1 cellular context compared by ENCODE assay signal in the genomic region with DNA sequence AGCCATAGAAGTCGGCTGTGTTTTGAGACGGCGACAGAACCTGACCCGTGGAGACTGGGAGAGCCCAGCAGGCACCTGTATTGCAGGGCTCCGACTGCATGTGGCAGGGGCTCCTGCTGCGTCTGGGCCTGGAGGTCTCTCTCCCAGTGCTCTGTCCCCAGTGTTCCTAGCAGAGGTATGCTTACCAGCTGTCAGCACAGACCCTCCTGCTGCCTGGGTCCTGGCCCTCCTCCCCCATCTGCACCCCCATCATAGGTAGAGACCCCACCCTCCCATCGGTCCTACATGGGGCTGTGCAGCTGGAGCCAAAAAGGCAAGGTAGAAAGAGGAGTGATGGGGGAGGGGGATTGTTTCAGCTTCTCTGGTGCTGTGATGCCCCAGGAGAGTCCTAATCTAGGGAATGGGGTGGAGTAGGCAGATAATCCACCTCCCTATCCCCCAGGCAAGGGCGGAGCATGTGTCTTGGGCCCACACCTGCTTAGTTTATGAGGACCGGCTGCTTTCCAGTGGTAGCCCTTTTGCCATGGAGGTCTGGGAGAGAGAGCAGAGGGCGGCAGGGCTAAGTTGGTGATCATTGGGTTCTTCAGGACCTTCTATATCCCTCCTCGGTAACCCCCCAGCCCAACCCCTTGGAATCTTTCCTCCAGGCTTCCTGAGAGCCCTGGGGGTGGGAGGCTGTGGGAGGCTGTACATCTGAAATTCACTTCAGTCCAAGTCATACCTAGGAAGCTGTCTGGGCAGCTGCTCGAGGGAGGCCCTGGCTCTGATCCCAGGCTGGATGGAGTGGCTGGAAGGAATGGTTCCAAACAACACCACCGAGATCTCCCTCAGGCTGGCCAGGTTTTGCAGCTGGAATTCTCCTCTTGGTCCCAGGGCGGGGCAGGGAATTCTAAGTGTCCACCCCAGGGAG.
TF ChIP-seq lines count a peak whose summit lies in the region.

No MANE protein-coding gene starts in this region.

TF ChIP-seq in K562, 482 proteins besides CTCF, POLR2A, EP300 and RAD21 (continued from another document and continues in another):
- TF ChIP-seq, protein P1, sequence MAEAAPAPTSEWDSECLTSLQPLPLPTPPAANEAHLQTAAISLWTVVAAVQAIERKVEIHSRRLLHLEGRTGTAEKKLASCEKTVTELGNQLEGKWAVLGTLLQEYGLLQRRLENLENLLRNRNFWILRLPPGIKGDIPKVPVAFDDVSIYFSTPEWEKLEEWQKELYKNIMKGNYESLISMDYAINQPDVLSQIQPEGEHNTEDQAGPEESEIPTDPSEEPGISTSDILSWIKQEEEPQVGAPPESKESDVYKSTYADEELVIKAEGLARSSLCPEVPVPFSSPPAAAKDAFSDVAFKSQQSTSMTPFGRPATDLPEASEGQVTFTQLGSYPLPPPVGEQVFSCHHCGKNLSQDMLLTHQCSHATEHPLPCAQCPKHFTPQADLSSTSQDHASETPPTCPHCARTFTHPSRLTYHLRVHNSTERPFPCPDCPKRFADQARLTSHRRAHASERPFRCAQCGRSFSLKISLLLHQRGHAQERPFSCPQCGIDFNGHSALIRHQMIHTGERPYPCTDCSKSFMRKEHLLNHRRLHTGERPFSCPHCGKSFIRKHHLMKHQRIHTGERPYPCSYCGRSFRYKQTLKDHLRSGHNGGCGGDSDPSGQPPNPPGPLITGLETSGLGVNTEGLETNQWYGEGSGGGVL (CRISPR knock-in tag; IDR thresholded peaks at IDR 0.05): no peak
- TF ChIP-seq ZNF133 (CRISPR knock-in tag; IDR thresholded peaks at IDR 0.05) (peak; percentile 50; the same call in 1 of the 2 replicates), SREBF1 (IDR thresholded peaks at IDR 0.05; ENCODE audit: borderline replicate concordance, low read depth, low read length) (no peak), WHSC1 (IDR thresholded peaks at IDR 0.05; ENCODE audit: low read length) (no peak), PHF21A (IDR thresholded peaks at IDR 0.05; ENCODE audit: borderline replicate concordance, low read depth) (no peak), ILF3 (IDR thresholded peaks at IDR 0.05; ENCODE audit: borderline replicate concordance) (no peak), BDP1 (IDR thresholded peaks at IDR 0.05; ENCODE audit: insufficient read depth, insufficient read length) (no peak), KLF13 (tag; IDR thresholded peaks at IDR 0.05; ENCODE audit: borderline replicate concordance, low read depth) (no peak), SMAD4 (CRISPR knock-in tag; conservative IDR thresholded peaks at IDR 0.05) (no peak), RBM25 (IDR thresholded peaks at IDR 0.05; ENCODE audit: low read depth, low read length, severe bottlenecking) (no peak), CBX2 (IDR thresholded peaks at IDR 0.05; ENCODE audit: insufficient read depth, low read length, poor library complexity, severe bottlenecking) (no peak), SP2 (IDR thresholded peaks at IDR 0.05; ENCODE audit: extremely low read depth, low read depth, low read length, poor library complexity, severe bottlenecking) (no peak), ZSCAN32 (CRISPR knock-in tag; IDR thresholded peaks at IDR 0.05) (peak; percentile 38; the same call in 1 of the 2 replicates), MEF2D (tag; conservative IDR thresholded peaks at IDR 0.05; ENCODE audit: low read depth) (no peak), STAG1 (CRISPR knock-in tag; IDR thresholded peaks at IDR 0.05; ENCODE audit: borderline replicate concordance) (no peak), TAF9B (IDR thresholded peaks at IDR 0.05; ENCODE audit: partially characterized antibody) (no peak), ZNF232 (CRISPR knock-in tag; IDR thresholded peaks at IDR 0.05) (no peak), CREM (IDR thresholded peaks at IDR 0.05; ENCODE audit: low read depth) (no peak), E2F3 (CRISPR knock-in tag; IDR thresholded peaks at IDR 0.05) (peak; percentile 65; the same call in 1 of the 2 replicates), RBM39 (optimal IDR thresholded peaks at IDR 0.05; ENCODE audit: low read depth, low read length) (no peak), ZNF699 (CRISPR knock-in tag; IDR thresholded peaks at IDR 0.05; ENCODE audit: insufficient replicate concordance) (no peak), ARID2 (IDR thresholded peaks at IDR 0.05) (no peak), MYBL2 (IDR thresholded peaks at IDR 0.05; ENCODE audit: low read depth) (no peak), MYBL2 (CRISPR knock-in tag; IDR thresholded peaks at IDR 0.05; ENCODE audit: borderline replicate concordance) (0 out of 2 replicates have a peak, but pooled peaks have one; percentile 34), SOX6 (IDR thresholded peaks at IDR 0.05) (no peak), PYGO2 (tag; IDR thresholded peaks at IDR 0.05) (no peak), ZNF239 (CRISPR knock-in tag; IDR thresholded peaks at IDR 0.05) (no peak), DMBX1 (CRISPR knock-in tag; IDR thresholded peaks at IDR 0.05; ENCODE audit: borderline replicate concordance) (no peak)
- TF ChIP-seq, protein P2, sequence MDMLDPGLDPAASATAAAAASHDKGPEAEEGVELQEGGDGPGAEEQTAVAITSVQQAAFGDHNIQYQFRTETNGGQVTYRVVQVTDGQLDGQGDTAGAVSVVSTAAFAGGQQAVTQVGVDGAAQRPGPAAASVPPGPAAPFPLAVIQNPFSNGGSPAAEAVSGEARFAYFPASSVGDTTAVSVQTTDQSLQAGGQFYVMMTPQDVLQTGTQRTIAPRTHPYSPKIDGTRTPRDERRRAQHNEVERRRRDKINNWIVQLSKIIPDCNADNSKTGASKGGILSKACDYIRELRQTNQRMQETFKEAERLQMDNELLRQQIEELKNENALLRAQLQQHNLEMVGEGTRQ (CRISPR knock-in tag; IDR thresholded peaks at IDR 0.05): no peak
- TF ChIP-seq, protein P3, sequence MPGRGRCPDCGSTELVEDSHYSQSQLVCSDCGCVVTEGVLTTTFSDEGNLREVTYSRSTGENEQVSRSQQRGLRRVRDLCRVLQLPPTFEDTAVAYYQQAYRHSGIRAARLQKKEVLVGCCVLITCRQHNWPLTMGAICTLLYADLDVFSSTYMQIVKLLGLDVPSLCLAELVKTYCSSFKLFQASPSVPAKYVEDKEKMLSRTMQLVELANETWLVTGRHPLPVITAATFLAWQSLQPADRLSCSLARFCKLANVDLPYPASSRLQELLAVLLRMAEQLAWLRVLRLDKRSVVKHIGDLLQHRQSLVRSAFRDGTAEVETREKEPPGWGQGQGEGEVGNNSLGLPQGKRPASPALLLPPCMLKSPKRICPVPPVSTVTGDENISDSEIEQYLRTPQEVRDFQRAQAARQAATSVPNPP (IDR thresholded peaks at IDR 0.05; ENCODE audit: borderline replicate concordance, insufficient read depth, insufficient read length): no peak
- TF ChIP-seq, protein P4, sequence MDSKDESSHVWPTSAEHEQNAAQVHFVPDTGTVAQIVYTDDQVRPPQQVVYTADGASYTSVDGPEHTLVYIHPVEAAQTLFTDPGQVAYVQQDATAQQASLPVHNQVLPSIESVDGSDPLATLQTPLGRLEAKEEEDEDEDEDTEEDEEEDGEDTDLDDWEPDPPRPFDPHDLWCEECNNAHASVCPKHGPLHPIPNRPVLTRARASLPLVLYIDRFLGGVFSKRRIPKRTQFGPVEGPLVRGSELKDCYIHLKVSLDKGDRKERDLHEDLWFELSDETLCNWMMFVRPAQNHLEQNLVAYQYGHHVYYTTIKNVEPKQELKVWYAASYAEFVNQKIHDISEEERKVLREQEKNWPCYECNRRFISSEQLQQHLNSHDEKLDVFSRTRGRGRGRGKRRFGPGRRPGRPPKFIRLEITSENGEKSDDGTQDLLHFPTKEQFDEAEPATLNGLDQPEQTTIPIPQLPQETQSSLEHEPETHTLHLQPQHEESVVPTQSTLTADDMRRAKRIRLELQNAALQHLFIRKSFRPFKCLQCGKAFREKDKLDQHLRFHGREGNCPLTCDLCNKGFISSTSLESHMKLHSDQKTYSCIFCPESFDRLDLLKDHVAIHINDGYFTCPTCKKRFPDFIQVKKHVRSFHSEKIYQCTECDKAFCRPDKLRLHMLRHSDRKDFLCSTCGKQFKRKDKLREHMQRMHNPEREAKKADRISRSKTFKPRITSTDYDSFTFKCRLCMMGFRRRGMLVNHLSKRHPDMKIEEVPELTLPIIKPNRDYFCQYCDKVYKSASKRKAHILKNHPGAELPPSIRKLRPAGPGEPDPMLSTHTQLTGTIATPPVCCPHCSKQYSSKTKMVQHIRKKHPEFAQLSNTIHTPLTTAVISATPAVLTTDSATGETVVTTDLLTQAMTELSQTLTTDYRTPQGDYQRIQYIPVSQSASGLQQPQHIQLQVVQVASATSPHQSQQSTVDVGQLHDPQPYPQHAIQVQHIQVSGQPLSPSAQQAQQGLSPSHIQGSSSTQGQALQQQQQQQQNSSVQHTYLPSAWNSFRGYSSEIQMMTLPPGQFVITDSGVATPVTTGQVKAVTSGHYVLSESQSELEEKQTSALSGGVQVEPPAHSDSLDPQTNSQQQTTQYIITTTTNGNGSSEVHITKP (IDR thresholded peaks at IDR 0.05; ENCODE audit: partially characterized antibody): no peak
- TF ChIP-seq, protein P5, sequence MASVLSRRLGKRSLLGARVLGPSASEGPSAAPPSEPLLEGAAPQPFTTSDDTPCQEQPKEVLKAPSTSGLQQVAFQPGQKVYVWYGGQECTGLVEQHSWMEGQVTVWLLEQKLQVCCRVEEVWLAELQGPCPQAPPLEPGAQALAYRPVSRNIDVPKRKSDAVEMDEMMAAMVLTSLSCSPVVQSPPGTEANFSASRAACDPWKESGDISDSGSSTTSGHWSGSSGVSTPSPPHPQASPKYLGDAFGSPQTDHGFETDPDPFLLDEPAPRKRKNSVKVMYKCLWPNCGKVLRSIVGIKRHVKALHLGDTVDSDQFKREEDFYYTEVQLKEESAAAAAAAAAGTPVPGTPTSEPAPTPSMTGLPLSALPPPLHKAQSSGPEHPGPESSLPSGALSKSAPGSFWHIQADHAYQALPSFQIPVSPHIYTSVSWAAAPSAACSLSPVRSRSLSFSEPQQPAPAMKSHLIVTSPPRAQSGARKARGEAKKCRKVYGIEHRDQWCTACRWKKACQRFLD (CRISPR knock-in tag; IDR thresholded peaks at IDR 0.05): no peak
- TF ChIP-seq, protein P6, sequence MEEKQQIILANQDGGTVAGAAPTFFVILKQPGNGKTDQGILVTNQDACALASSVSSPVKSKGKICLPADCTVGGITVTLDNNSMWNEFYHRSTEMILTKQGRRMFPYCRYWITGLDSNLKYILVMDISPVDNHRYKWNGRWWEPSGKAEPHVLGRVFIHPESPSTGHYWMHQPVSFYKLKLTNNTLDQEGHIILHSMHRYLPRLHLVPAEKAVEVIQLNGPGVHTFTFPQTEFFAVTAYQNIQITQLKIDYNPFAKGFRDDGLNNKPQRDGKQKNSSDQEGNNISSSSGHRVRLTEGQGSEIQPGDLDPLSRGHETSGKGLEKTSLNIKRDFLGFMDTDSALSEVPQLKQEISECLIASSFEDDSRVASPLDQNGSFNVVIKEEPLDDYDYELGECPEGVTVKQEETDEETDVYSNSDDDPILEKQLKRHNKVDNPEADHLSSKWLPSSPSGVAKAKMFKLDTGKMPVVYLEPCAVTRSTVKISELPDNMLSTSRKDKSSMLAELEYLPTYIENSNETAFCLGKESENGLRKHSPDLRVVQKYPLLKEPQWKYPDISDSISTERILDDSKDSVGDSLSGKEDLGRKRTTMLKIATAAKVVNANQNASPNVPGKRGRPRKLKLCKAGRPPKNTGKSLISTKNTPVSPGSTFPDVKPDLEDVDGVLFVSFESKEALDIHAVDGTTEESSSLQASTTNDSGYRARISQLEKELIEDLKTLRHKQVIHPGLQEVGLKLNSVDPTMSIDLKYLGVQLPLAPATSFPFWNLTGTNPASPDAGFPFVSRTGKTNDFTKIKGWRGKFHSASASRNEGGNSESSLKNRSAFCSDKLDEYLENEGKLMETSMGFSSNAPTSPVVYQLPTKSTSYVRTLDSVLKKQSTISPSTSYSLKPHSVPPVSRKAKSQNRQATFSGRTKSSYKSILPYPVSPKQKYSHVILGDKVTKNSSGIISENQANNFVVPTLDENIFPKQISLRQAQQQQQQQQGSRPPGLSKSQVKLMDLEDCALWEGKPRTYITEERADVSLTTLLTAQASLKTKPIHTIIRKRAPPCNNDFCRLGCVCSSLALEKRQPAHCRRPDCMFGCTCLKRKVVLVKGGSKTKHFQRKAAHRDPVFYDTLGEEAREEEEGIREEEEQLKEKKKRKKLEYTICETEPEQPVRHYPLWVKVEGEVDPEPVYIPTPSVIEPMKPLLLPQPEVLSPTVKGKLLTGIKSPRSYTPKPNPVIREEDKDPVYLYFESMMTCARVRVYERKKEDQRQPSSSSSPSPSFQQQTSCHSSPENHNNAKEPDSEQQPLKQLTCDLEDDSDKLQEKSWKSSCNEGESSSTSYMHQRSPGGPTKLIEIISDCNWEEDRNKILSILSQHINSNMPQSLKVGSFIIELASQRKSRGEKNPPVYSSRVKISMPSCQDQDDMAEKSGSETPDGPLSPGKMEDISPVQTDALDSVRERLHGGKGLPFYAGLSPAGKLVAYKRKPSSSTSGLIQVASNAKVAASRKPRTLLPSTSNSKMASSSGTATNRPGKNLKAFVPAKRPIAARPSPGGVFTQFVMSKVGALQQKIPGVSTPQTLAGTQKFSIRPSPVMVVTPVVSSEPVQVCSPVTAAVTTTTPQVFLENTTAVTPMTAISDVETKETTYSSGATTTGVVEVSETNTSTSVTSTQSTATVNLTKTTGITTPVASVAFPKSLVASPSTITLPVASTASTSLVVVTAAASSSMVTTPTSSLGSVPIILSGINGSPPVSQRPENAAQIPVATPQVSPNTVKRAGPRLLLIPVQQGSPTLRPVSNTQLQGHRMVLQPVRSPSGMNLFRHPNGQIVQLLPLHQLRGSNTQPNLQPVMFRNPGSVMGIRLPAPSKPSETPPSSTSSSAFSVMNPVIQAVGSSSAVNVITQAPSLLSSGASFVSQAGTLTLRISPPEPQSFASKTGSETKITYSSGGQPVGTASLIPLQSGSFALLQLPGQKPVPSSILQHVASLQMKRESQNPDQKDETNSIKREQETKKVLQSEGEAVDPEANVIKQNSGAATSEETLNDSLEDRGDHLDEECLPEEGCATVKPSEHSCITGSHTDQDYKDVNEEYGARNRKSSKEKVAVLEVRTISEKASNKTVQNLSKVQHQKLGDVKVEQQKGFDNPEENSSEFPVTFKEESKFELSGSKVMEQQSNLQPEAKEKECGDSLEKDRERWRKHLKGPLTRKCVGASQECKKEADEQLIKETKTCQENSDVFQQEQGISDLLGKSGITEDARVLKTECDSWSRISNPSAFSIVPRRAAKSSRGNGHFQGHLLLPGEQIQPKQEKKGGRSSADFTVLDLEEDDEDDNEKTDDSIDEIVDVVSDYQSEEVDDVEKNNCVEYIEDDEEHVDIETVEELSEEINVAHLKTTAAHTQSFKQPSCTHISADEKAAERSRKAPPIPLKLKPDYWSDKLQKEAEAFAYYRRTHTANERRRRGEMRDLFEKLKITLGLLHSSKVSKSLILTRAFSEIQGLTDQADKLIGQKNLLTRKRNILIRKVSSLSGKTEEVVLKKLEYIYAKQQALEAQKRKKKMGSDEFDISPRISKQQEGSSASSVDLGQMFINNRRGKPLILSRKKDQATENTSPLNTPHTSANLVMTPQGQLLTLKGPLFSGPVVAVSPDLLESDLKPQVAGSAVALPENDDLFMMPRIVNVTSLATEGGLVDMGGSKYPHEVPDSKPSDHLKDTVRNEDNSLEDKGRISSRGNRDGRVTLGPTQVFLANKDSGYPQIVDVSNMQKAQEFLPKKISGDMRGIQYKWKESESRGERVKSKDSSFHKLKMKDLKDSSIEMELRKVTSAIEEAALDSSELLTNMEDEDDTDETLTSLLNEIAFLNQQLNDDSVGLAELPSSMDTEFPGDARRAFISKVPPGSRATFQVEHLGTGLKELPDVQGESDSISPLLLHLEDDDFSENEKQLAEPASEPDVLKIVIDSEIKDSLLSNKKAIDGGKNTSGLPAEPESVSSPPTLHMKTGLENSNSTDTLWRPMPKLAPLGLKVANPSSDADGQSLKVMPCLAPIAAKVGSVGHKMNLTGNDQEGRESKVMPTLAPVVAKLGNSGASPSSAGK (IDR thresholded peaks at IDR 0.05): no peak
